1 cellular context compared by ENCODE assay signal in genomic region chr1:58783993-58784757, GRCh38.
TF ChIP-seq lines count a peak whose summit lies in the region.

JUN (minus strand) TSS chr1:58784047; CDS start chr1:58783070, 977 bp downstream.

TF ChIP-seq in HepG2, 621 proteins besides CTCF, POLR2A, EP300 and RAD21 (continued from another document and continues in another):
- TF ChIP-seq ZNF460 (CRISPR knock-in tag; IDR thresholded peaks at IDR 0.05; ENCODE audit: borderline replicate concordance) (no peak), ZNF138 (CRISPR knock-in tag; IDR thresholded peaks at IDR 0.05; ENCODE audit: low read depth) (0 out of 2 replicates have a peak, but pooled peaks have one; percentile 54), WIZ (CRISPR knock-in tag; IDR thresholded peaks at IDR 0.05) (no peak; the same call in 1 of the 2 replicates), BHLHE40 (IDR thresholded peaks at IDR 0.05; ENCODE audit: low read length) (peak; percentile 51), NFAT5 (CRISPR knock-in tag; IDR thresholded peaks at IDR 0.05) (peak; percentile 26; the same call in 1 of the 2 replicates), KDM6A (CRISPR knock-in tag; IDR thresholded peaks at IDR 0.05; ENCODE audit: low read depth) (no peak; the same call in 1 of the 2 replicates), ZSCAN25 (CRISPR knock-in tag; IDR thresholded peaks at IDR 0.05) (peak; percentile 97), MTERF4 (CRISPR knock-in tag; IDR thresholded peaks at IDR 0.05) (0 out of 2 replicates have a peak, but pooled peaks have one; percentile 10), ZFP36L1 (CRISPR knock-in tag; IDR thresholded peaks at IDR 0.05) (no peak), ZSCAN21 (CRISPR knock-in tag; IDR thresholded peaks at IDR 0.05; ENCODE audit: borderline replicate concordance) (peak; percentile 27; the same call in 1 of the 2 replicates), HNRNPH1 (optimal IDR thresholded peaks at IDR 0.05; ENCODE audit: low read depth, low read length) (no peak), FOXM1 (CRISPR knock-in tag; IDR thresholded peaks at IDR 0.05) (no peak), ERF (CRISPR knock-in tag; IDR thresholded peaks at IDR 0.05) (peak; percentile 43; the same call in 1 of the 2 replicates), HMG20A (CRISPR knock-in tag; IDR thresholded peaks at IDR 0.05; ENCODE audit: borderline replicate concordance) (no peak), ZSCAN20 (CRISPR knock-in tag; IDR thresholded peaks at IDR 0.05; ENCODE audit: borderline replicate concordance) (no peak), HNF1A (IDR thresholded peaks at IDR 0.05; ENCODE audit: low read depth) (peak; percentile 3; the same call in 1 of the 2 replicates), HNF1A (CRISPR knock-in tag; IDR thresholded peaks at IDR 0.05; ENCODE audit: borderline replicate concordance) (no peak; the same call in 1 of the 2 replicates), ZNF678 (CRISPR knock-in tag; IDR thresholded peaks at IDR 0.05) (no peak), CBX2 (IDR thresholded peaks at IDR 0.05; ENCODE audit: low read depth, low read length) (no peak), CBX2 (CRISPR knock-in tag; IDR thresholded peaks at IDR 0.05; ENCODE audit: low read depth) (no peak), ZNF891 (CRISPR knock-in tag; IDR thresholded peaks at IDR 0.05) (no peak), MYC (CRISPR knock-in tag; IDR thresholded peaks at IDR 0.05; ENCODE audit: borderline replicate concordance) (peak; percentile 73; the same call in 1 of the 2 replicates), ZNF768 (CRISPR knock-in tag; IDR thresholded peaks at IDR 0.05) (peak; percentile 40; the same call in 1 of the 2 replicates), HHEX (CRISPR knock-in tag; IDR thresholded peaks at IDR 0.05) (no peak), ZNF576 (CRISPR knock-in tag; IDR thresholded peaks at IDR 0.05) (no peak), GABPA (IDR thresholded peaks at IDR 0.05; ENCODE audit: low read depth, low read length) (peak; percentile 32), GABPA (CRISPR knock-in tag; IDR thresholded peaks at IDR 0.05; ENCODE audit: low read depth) (peak; percentile 78), ZFY (CRISPR knock-in tag; IDR thresholded peaks at IDR 0.05) (peak; percentile 62), PAWR (CRISPR knock-in tag; IDR thresholded peaks at IDR 0.05; ENCODE audit: borderline replicate concordance) (no peak), ZKSCAN1 (IDR thresholded peaks at IDR 0.05; ENCODE audit: low read length) (peak; percentile 93)
- TF ChIP-seq, protein P1, sequence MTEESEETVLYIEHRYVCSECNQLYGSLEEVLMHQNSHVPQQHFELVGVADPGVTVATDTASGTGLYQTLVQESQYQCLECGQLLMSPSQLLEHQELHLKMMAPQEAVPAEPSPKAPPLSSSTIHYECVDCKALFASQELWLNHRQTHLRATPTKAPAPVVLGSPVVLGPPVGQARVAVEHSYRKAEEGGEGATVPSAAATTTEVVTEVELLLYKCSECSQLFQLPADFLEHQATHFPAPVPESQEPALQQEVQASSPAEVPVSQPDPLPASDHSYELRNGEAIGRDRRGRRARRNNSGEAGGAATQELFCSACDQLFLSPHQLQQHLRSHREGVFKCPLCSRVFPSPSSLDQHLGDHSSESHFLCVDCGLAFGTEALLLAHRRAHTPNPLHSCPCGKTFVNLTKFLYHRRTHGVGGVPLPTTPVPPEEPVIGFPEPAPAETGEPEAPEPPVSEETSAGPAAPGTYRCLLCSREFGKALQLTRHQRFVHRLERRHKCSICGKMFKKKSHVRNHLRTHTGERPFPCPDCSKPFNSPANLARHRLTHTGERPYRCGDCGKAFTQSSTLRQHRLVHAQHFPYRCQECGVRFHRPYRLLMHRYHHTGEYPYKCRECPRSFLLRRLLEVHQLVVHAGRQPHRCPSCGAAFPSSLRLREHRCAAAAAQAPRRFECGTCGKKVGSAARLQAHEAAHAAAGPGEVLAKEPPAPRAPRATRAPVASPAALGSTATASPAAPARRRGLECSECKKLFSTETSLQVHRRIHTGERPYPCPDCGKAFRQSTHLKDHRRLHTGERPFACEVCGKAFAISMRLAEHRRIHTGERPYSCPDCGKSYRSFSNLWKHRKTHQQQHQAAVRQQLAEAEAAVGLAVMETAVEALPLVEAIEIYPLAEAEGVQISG (CRISPR knock-in tag; IDR thresholded peaks at IDR 0.05), result peak; percentile 68
- TF ChIP-seq, protein P2, sequence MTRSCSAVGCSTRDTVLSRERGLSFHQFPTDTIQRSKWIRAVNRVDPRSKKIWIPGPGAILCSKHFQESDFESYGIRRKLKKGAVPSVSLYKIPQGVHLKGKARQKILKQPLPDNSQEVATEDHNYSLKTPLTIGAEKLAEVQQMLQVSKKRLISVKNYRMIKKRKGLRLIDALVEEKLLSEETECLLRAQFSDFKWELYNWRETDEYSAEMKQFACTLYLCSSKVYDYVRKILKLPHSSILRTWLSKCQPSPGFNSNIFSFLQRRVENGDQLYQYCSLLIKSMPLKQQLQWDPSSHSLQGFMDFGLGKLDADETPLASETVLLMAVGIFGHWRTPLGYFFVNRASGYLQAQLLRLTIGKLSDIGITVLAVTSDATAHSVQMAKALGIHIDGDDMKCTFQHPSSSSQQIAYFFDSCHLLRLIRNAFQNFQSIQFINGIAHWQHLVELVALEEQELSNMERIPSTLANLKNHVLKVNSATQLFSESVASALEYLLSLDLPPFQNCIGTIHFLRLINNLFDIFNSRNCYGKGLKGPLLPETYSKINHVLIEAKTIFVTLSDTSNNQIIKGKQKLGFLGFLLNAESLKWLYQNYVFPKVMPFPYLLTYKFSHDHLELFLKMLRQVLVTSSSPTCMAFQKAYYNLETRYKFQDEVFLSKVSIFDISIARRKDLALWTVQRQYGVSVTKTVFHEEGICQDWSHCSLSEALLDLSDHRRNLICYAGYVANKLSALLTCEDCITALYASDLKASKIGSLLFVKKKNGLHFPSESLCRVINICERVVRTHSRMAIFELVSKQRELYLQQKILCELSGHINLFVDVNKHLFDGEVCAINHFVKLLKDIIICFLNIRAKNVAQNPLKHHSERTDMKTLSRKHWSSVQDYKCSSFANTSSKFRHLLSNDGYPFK (CRISPR knock-in tag; IDR thresholded peaks at IDR 0.05; ENCODE audit: borderline replicate concordance), result peak; percentile 50; the same call in 1 of the 2 replicates
- TF ChIP-seq, protein P3, sequence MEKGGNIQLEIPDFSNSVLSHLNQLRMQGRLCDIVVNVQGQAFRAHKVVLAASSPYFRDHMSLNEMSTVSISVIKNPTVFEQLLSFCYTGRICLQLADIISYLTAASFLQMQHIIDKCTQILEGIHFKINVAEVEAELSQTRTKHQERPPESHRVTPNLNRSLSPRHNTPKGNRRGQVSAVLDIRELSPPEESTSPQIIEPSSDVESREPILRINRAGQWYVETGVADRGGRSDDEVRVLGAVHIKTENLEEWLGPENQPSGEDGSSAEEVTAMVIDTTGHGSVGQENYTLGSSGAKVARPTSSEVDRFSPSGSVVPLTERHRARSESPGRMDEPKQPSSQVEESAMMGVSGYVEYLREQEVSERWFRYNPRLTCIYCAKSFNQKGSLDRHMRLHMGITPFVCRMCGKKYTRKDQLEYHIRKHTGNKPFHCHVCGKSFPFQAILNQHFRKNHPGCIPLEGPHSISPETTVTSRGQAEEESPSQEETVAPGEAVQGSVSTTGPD (CRISPR knock-in tag; IDR thresholded peaks at IDR 0.05), result no peak
- TF ChIP-seq, protein P4, sequence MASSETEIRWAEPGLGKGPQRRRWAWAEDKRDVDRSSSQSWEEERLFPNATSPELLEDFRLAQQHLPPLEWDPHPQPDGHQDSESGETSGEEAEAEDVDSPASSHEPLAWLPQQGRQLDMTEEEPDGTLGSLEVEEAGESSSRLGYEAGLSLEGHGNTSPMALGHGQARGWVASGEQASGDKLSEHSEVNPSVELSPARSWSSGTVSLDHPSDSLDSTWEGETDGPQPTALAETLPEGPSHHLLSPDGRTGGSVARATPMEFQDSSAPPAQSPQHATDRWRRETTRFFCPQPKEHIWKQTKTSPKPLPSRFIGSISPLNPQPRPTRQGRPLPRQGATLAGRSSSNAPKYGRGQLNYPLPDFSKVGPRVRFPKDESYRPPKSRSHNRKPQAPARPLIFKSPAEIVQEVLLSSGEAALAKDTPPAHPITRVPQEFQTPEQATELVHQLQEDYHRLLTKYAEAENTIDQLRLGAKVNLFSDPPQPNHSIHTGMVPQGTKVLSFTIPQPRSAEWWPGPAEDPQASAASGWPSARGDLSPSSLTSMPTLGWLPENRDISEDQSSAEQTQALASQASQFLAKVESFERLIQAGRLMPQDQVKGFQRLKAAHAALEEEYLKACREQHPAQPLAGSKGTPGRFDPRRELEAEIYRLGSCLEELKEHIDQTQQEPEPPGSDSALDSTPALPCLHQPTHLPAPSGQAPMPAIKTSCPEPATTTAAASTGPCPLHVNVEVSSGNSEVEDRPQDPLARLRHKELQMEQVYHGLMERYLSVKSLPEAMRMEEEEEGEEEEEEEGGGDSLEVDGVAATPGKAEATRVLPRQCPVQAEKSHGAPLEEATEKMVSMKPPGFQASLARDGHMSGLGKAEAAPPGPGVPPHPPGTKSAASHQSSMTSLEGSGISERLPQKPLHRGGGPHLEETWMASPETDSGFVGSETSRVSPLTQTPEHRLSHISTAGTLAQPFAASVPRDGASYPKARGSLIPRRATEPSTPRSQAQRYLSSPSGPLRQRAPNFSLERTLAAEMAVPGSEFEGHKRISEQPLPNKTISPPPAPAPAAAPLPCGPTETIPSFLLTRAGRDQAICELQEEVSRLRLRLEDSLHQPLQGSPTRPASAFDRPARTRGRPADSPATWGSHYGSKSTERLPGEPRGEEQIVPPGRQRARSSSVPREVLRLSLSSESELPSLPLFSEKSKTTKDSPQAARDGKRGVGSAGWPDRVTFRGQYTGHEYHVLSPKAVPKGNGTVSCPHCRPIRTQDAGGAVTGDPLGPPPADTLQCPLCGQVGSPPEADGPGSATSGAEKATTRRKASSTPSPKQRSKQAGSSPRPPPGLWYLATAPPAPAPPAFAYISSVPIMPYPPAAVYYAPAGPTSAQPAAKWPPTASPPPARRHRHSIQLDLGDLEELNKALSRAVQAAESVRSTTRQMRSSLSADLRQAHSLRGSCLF (CRISPR knock-in tag; IDR thresholded peaks at IDR 0.05; ENCODE audit: borderline replicate concordance), result no peak; the same call in 1 of the 2 replicates
